Comparison of ENCODE assay signal across 8 cellular contexts in the genomic region with DNA sequence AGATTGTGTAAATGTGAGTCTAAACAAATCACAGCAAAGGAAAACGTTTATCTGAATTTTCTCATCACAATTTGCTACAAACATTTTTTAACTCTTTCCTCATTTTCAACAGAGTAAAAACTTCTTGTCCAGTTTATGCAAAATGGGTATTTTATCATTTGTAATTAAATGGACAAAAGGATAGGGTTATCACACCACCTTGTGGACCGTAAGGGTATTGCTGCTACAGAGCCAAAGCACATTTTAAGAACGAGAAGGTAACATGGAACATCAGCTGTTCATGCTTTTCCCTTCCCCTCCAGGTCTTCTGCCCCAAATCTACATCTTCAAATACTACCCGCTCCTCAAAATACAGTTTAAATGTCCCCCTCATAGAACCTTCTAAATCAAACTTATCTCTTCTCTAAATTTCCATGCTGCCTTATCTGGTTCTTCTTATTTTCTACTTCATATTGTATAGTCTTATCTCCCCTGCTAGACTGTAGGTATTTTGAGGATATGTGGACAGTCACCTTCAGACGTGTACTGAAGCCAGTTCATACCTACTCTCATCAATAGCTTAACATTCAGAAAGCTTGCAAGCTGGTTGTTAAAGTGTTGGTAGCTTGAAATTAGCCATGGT. TPM values are rescaled to one million over a fixed set of nuclear protein-coding genes. Genes with fewer than 3 reads are reported as not detected.
A peak's percentile ranks its signal among the peaks of the same experiment; 100 is the strongest.
DNase-seq lines count a peak whose midpoint lies in the region; ATAC-seq and TF ChIP-seq lines count a peak whose summit lies in the region.

No MANE protein-coding gene starts in this region.

- no peak overlapping the region for H3K27ac ChIP-seq in dorsolateral prefrontal cortex

- ATAC-seq in GM19438 (IDR thresholded peaks at IDR 0.05; ENCODE audit: low read depth, unreplicated experiment) (peak; percentile 90), HG03469 (IDR thresholded peaks at IDR 0.05; ENCODE audit: unreplicated experiment) (peak; percentile 59), GM18520 (IDR thresholded peaks at IDR 0.05; ENCODE audit: unreplicated experiment) (no peak)

- intact Hi-C loops in dorsolateral prefrontal cortex (cut with DNase I), result loop anchor here (5.0 kb wide), 2 partner anchors 1088 to 1093 kb away; no protein-coding TSS in a partner anchor

- no peaks in the 10 kb centered on the region for H3K27me3 ChIP-seq in dorsolateral prefrontal cortex

- H3K4me3 ChIP-seq in dorsolateral prefrontal cortex, result no peak overlapping the region

- DNase-seq in NCI-H510A treated with DMSO at 0.1 percent for 48 hours (lab: John Stamatoyannopoulos, UW) (peak; percentile 32), NCI-H510A (lab: John Stamatoyannopoulos, UW) (no peak), SK-MEL-5 (ENCODE audit: low read depth, low spot score) (peak; percentile 65), dorsolateral prefrontal cortex (peak in 4 of 10 donors; percentile 15 to 61 (median 30)), middle frontal gyrus (ENCODE audit: extremely low spot score, low spot score) (peak; percentile 50)

- in situ Hi-C loops in SK-MEL-5 (cut with HindIII; ENCODE audit: low pct_unique_long_range_greater_than_20kb, low sequenced_read_pairs), result no loop called here

- peak; percentile 80 to 98 (median 92) for TF ChIP-seq CTCF in dorsolateral prefrontal cortex (IDR thresholded peaks at IDR 0.05 in 54 of 56, conservative IDR thresholded peaks at IDR 0.05 in 2 of 56; ENCODE audit: low read depth in 1 of 56, partially characterized antibody in 56 of 56)

RNA-seq across cellular contexts. Expression of a gene that starts 12.8 kb away (rescaled TPM):
- total RNA-seq in SK-MEL-5 (2014; rRNA removed; shearing (Covaris generic)), result 14.3 and 15.2 TPM in 2 replicates
- polyA plus RNA-seq in SK-MEL-5 (2015; cell fraction: cytosol; rRNA removed), result 10.2 and 11.7 TPM in 2 replicates
- 21.9 and 26.9 TPM in 2 replicates for polyA plus RNA-seq in SK-MEL-5 (2015; cell fraction: nucleus; rRNA removed)
- total RNA-seq in dorsolateral prefrontal cortex, result 10 to 100 TPM; 12.0 to 32.4 (median 18.2) TPM
